In the genomic region with DNA sequence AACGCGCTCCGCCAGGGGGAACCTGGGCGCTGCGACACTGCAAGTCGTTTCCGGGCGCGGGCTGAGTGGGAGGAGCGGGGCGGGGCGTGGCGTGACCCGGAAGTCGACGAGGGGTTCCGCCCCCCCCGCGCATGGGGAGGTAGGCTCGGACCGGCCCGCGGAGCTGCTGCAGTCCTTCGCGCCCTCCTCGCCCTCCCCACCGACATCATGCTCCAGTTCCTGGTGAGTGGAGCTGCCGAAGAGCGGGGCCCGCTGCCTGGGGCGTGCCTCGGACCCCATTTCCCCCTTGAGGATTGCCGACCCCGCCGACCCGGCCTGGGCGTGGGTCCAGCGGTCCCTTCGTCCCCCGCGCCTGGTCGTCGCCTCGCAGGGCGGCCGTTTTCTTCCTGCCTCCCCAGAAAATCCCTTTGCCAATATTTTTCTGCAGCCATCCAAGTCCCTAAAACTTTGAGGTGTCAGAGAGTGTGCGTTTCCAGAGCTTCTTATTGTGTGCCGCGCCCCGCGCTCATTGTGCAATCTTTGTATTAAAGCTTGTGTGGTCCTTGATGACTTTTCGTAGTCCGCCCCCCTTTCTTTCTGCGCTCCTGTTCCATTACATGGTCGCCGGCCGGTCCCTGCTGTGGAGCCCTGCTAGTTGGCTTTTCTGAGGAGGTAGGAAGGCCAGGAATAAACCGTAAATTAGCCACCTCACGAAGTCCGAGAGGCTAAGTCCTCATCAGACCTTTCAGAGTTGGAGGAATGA, we compare ENCODE assay signal across 8 cellular contexts. TPM values are rescaled to one million over a fixed set of nuclear protein-coding genes. Genes with fewer than 3 reads are reported as not detected.
DNase-seq lines count a peak whose midpoint lies in the region; ATAC-seq and TF ChIP-seq lines count a peak whose summit lies in the region.

Gene STMP1 (plus strand): TSS at position 142 of the 742 bp plus-strand sequence.

- H3K9me3 ChIP-seq in CD4-positive, alpha-beta memory T cell (ENCODE audit: control insufficient read depth in 1 of 2, low read length in 2 of 2): no peaks in the 10 kb centered on the region
- H3K9me3 ChIP-seq in right lobe of liver: no peaks in the 10 kb centered on the region

- ATAC-seq in GM19438 (IDR thresholded peaks at IDR 0.05; ENCODE audit: low read depth, unreplicated experiment): peak; percentile 99
- peak; percentile 90 for ATAC-seq in HG03571 (IDR thresholded peaks at IDR 0.05; ENCODE audit: unreplicated experiment)
- ATAC-seq in right lobe of liver: peak; percentile 99 to 100 (median 100)

- H3K4me1 ChIP-seq in CD4-positive, alpha-beta memory T cell (ENCODE audit: insufficient read depth, low read length): peaks cover 30% of the 10 kb centered on the region
- H3K4me1 ChIP-seq in right lobe of liver: peaks cover 0 to 11% (median 0%) of the 10 kb centered on the region in 4 donors

- H3K9me3 Mint-ChIP-seq in CD4-positive, alpha-beta memory T cell: peaks cover 0 to 2% (median 0%) of the 10 kb centered on the region in 8 donors
- no peaks in the 10 kb centered on the region for H3K9me3 Mint-ChIP-seq in activated CD4-positive, alpha-beta memory T cell treated with anti-CD3 and anti-CD28 coated beads for 36 hours

- intact Hi-C loops in CD4-positive, alpha-beta memory T cell (cut with micrococcal nuclease): loop anchor here (1.0 to 5.0 kb wide), 7 partner anchors 105 to 1346 kb away; partner anchors contain the start of genes CNOT4, MTPN, NUP205 and SLC35B4
- intact Hi-C loops in activated CD4-positive, alpha-beta memory T cell treated with anti-CD3 and anti-CD28 coated beads for 36 hours (cut with micrococcal nuclease): loop anchor here (1.0 to 10.0 kb wide), 10 partner anchors 105 to 1015 kb away; partner anchors contain the start of genes BPGM, CNOT4, NUP205 and TMEM140
- intact Hi-C loops in right lobe of liver (cut with DNase I): no loop called here

- peaks cover 0 to 5% of the 10 kb centered on the region in 2 donors for H3K36me3 Mint-ChIP-seq in CD4-positive, alpha-beta memory T cell
- H3K36me3 Mint-ChIP-seq in activated CD4-positive, alpha-beta memory T cell treated with anti-CD3 and anti-CD28 coated beads for 36 hours: peaks cover 3% of the 10 kb centered on the region

- peak; percentile 63 to 78 (median 70) for TF ChIP-seq CTCF in right lobe of liver (IDR thresholded peaks at IDR 0.05)

- CTCF ChIA-PET in CD4-positive, alpha-beta memory T cell (lab: Charles Lee; ENCODE audit: partially characterized antibody): interaction anchor here (0.8 to 5.7 kb wide), 11 partner anchors 9 to 723 kb away, joined by 3 to 57 read pairs (median 3); partner anchors contain the start of gene MTPN
- CTCF ChIA-PET in activated CD4-positive, alpha-beta memory T cell treated with anti-CD3 and anti-CD28 coated beads for 36 hours (lab: Charles Lee): interaction anchor here (0.6 to 7.7 kb wide), 9 partner anchors 8 to 514 kb away, joined by 3 to 40 read pairs (median 4); partner anchors contain the start of gene TMEM140

- no peaks in the 10 kb centered on the region for H3K27me3 Mint-ChIP-seq in CD4-positive, alpha-beta memory T cell
- H3K27me3 Mint-ChIP-seq in activated CD4-positive, alpha-beta memory T cell treated with anti-CD3 and anti-CD28 coated beads for 36 hours: no peaks in the 10 kb centered on the region

- no peaks in the 10 kb centered on the region for H3K27me3 ChIP-seq in CD4-positive, alpha-beta memory T cell (ENCODE audit: insufficient read depth, low read length)
- no peaks in the 10 kb centered on the region for H3K27me3 ChIP-seq in right lobe of liver

- H3K4me3 Mint-ChIP-seq in CD4-positive, alpha-beta memory T cell: peak within 1 kb of the TSS; percentile 91 to 98 (median 96)
- peak within 1 kb of the TSS; percentile 95 for H3K4me3 Mint-ChIP-seq in activated CD4-positive, alpha-beta memory T cell treated with anti-CD3 and anti-CD28 coated beads for 36 hours

- H3K27ac Mint-ChIP-seq in CD4-positive, alpha-beta memory T cell: peak within 1 kb of the TSS; percentile 83 to 98 (median 95)
- H3K27ac Mint-ChIP-seq in activated CD4-positive, alpha-beta memory T cell treated with anti-CD3 and anti-CD28 coated beads for 36 hours: peak within 1 kb of the TSS; percentile 96

- TF ChIP-seq POLR2A in right lobe of liver (IDR thresholded peaks at IDR 0.05): peak; percentile 95

- peak within 1 kb of the TSS; percentile 86 to 98 for H3K4me3 ChIP-seq in CD4-positive, alpha-beta memory T cell (ENCODE audit: low read length in 2 of 2)
- H3K4me3 ChIP-seq in right lobe of liver: peak within 1 kb of the TSS; percentile 88 to 97 (median 97)

- WGBS in right lobe of liver (ENCODE audit: insufficient coverage, low coverage, low lambda C conversion rate, missing lambda C conversion rate): 1% methylated on average over 15 of the region's 60 CpGs

- POLR2A ChIA-PET in CD4-positive, alpha-beta memory T cell (lab: Charles Lee; ENCODE audit: partially characterized antibody): interaction anchor here (0.6 to 1.9 kb wide), 10 partner anchors 8 to 1016 kb away, joined by 3 to 8 read pairs (median 4); partner anchors contain the start of genes BPGM, MTPN and NUP205
- POLR2A ChIA-PET in activated CD4-positive, alpha-beta memory T cell treated with anti-CD3 and anti-CD28 coated beads for 36 hours (lab: Charles Lee): interaction anchor here (0.7 to 2.3 kb wide), 4 partner anchors 19 to 452 kb away, joined by 3 to 11 read pairs (median 5); no protein-coding TSS in a partner anchor

- peaks cover 25 to 52% (median 38%) of the 10 kb centered on the region in 4 donors for H3K4me1 Mint-ChIP-seq in CD4-positive, alpha-beta memory T cell
- peaks cover 41% of the 10 kb centered on the region for H3K4me1 Mint-ChIP-seq in activated CD4-positive, alpha-beta memory T cell treated with anti-CD3 and anti-CD28 coated beads for 36 hours (ENCODE audit: low read depth)

- peak within 1 kb of the TSS; percentile 76 for H3K27ac ChIP-seq in CD4-positive, alpha-beta memory T cell (ENCODE audit: low read depth, low read length)
- H3K27ac ChIP-seq in right lobe of liver: peak within 1 kb of the TSS; percentile 72 to 91 (median 84)

- H3K36me3 ChIP-seq in CD4-positive, alpha-beta memory T cell (ENCODE audit: insufficient read depth, low read length): no peaks in the 10 kb centered on the region
- no peaks in the 10 kb centered on the region for H3K36me3 ChIP-seq in right lobe of liver

- DNase-seq in CD4-positive, alpha-beta memory T cell: peak; percentile 92 to 94 (median 93)
- peak; percentile 92 for DNase-seq in NCI-H774 (lab: John Stamatoyannopoulos, UW)
- peak; percentile 97 for DNase-seq in activated CD4-positive, alpha-beta memory T cell treated with anti-CD3 and anti-CD28 coated beads for 36 hours
- peak; percentile 84 to 95 for DNase-seq in dermis microvascular lymphatic vessel endothelial cell (ENCODE audit: low read depth in 2 of 2)
- DNase-seq in right lobe of liver: peak; percentile 97 to 98 (median 97)
- DNase-seq in stimulated activated CD4-positive, alpha-beta T cell treated with anti-CD3 and anti-CD28 coated beads, Interleukin-4, amount 100 ng/mL, for 24 hours: peak; percentile 97

RNA-seq across cellular contexts. Expression of gene STMP1, which starts in this region (rescaled TPM):
- 10 to 100 TPM; 29.5 to 29.7 TPM for total RNA-seq in CD4-positive, alpha-beta memory T cell
- polyA plus RNA-seq in CD4-positive, alpha-beta memory T cell: 10 to 100 TPM; 44.3 to 59.2 TPM
- total RNA-seq in activated CD4-positive, alpha-beta memory T cell treated with anti-CD3 and anti-CD28 coated beads for 36 hours: 10 to 100 TPM; 17.3 to 17.8 TPM
- 5.3 and 5.7 TPM in 2 replicates for total RNA-seq in dermis microvascular lymphatic vessel endothelial cell
- total RNA-seq in right lobe of liver: 10 to 100 TPM in 5 of 6 experiments, 1 to 10 TPM in 1; 8.8 to 20.6 (median 14.6) TPM

Comparison
In these comparisons a context has a peak if more than half of its experiments do, and no peak if none do; other contexts are left out.
1. Peak in every context shown above with its lines: DNase-seq, ATAC-seq, H3K4me3 ChIP-seq and H3K27ac ChIP-seq.
2. intact Hi-C loops: an anchor here in CD4-positive, alpha-beta memory T cell (1.0 to 5.0 kb wide) and activated CD4-positive, alpha-beta memory T cell treated with anti-CD3 and anti-CD28 coated beads for 36 hours (1.0 to 10.0 kb wide); none called in right lobe of liver.